26 cellular contexts compared by ENCODE assay signal in genomic region chr1:227621211-227621610, GRCh38.
"Had no signal": no experiment of that assay in that cellular context is flagged by ENCODE, and none has a peak within 500 bp of the region (broad histone marks: within the 10 kb centered on the region; RNA-seq: fewer than 3 reads in every experiment).

No MANE protein-coding gene starts in this region.

- H3K4me1 ChIP-seq: esophagus squamous epithelium, foreskin keratinocyte, pancreas, tibial artery, upper lobe of left lung, uterus had no signal

- H3K4me2 ChIP-seq: smooth muscle cell had no signal

- H3K9me3 ChIP-seq: pancreas, uterus had no signal

- H3K27ac Mint-ChIP-seq: naive B cell; nephron; progenitor cell of endocrine pancreas; stimulated activated memory B cell treated with anti-CD40 and anti-IgM and Interleukin-4, amounts not matched to agents 10 μg/mL and 1 μg/mL and 100 μg/mL, for 72 hours; stimulated activated naive CD8-positive, alpha-beta T cell treated with anti-CD3 and anti-CD28 coated beads, Interleukin-15, Interleukin-2, amounts not matched to agents 100 ng/mL and 50 ng/mL, for 24 hours had no signal

- H3K4me3 Mint-ChIP-seq: immature natural killer cell; naive B cell; nephron; stimulated activated memory B cell treated with anti-CD40 and anti-IgM and Interleukin-4, amounts not matched to agents 10 μg/mL and 1 μg/mL and 100 μg/mL, for 72 hours; stimulated activated naive CD8-positive, alpha-beta T cell treated with anti-CD3 and anti-CD28 coated beads, Interleukin-15, Interleukin-2, amounts not matched to agents 100 ng/mL and 50 ng/mL, for 24 hours had no signal

- H3K36me3 ChIP-seq: pancreas, uterus had no signal

- FAIRE-seq: kidney, pancreas had no signal

- H3K4me3 ChIP-seq: coronary artery, esophagus squamous epithelium, lung, pancreas, smooth muscle cell, tibial artery, upper lobe of left lung, uterus had no signal

- H3K27me3 ChIP-seq: esophagus squamous epithelium, foreskin keratinocyte, pancreas, tibial artery, upper lobe of left lung, uterus had no signal

- H3K27me3 Mint-ChIP-seq: naive B cell; progenitor cell of endocrine pancreas; stimulated activated memory B cell treated with anti-CD40 and anti-IgM and Interleukin-4, amounts not matched to agents 10 μg/mL and 1 μg/mL and 100 μg/mL, for 72 hours; stimulated activated naive CD8-positive, alpha-beta T cell treated with anti-CD3 and anti-CD28 coated beads, Interleukin-15, Interleukin-2, amounts not matched to agents 100 ng/mL and 50 ng/mL, for 24 hours had no signal

- H3K4me1 Mint-ChIP-seq: nephron; stimulated activated memory B cell treated with anti-CD40 and anti-IgM and Interleukin-4, amounts not matched to agents 10 μg/mL and 1 μg/mL and 100 μg/mL, for 72 hours had no signal

- DNase-seq: effector CD4-positive, alpha-beta T cell; esophagus squamous epithelium; immature natural killer cell; kidney; left colon; left ventricle myocardium superior; mesenchymal stem cell; midbrain; naive B cell; occipital lobe; pancreas; right cardiac atrium; stimulated activated CD4-positive, alpha-beta T cell treated with anti-CD3 and anti-CD28 coated beads, Interleukin-2, amount 100 ng/mL, for 48 hours; stimulated activated CD8-positive, alpha-beta memory T cell treated with anti-CD3 and anti-CD28 coated beads, Interleukin-4, amount 100 ng/mL, for 48 hours; tibial artery; upper lobe of left lung; uterus had no signal

- H3K27ac ChIP-seq: coronary artery, epithelial cell of prostate, esophagus squamous epithelium, foreskin keratinocyte, pancreas, tibial artery, upper lobe of left lung, uterus had no signal
